8 cellular contexts compared by ENCODE assay signal in the genomic region with DNA sequence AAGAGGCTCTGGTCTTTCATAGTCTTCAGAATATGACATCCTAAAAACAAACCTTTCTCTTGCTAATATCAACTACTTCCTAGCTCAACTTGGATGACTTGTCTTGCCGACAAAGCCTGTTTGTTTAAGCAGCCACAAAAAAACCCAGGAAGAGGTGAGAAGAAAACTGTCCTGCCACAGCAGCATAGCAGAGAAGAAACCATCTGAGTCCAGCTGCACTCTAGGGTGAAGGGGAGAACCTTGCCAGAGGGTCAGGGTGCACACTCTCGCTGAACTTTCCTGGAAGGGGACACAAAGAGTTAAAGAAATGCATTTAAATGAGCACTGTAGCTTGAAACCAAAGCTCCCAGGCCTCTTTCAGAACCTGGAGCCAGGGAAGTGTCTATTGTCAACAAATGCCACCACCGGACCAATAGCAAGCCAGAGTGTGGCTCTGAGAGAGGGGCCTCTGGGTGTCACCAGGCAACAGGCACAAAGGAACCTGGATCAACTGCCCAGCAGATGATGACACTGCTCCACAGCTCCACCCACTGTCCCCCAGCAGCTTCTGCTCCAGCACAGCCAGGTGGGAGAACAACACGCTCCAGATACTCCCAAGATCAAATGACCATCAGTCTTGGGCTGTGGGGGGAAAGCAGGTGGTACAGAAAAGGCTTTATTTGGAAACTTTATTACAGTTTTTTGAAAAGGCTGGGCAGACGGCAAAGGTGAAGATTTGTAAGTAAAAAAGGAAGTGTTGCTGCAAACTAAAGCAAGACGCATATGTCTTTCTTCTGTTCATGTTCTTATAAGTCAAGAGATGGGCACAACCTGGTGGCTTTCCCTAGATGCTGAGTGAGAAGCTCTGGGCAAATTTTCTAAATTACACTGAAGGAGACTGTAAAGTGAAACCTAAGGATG.
A peak's percentile ranks its signal among the peaks of the same experiment; 100 is the strongest.
DNase-seq lines count a peak whose midpoint lies in the region; ATAC-seq, FAIRE-seq and TF ChIP-seq lines count a peak whose summit lies in the region.

No MANE protein-coding gene starts in this region.

- no peak overlapping the region for H3K27ac ChIP-seq in WERI-Rb-1
- H3K27ac ChIP-seq in pancreas: no peak overlapping the region

- intact Hi-C loops in pancreas (cut with DNase I): no loop called here

- H3K36me3 ChIP-seq in WERI-Rb-1: no peaks in the 10 kb centered on the region
- H3K36me3 ChIP-seq in pancreas: no peaks in the 10 kb centered on the region

- peaks cover 16% of the 10 kb centered on the region for H3K4me1 Mint-ChIP-seq in activated CD8-positive, alpha-beta memory T cell treated with anti-CD3 and anti-CD28 coated beads, Interleukin-2, amount 10 ng/mL, durations not matched to agents 7 days and 5 days

- no peaks in the 10 kb centered on the region for H3K9me3 ChIP-seq in WERI-Rb-1 (ENCODE audit: severe bottlenecking)
- H3K9me3 ChIP-seq in pancreas: no peaks in the 10 kb centered on the region

- H3K27ac Mint-ChIP-seq in activated CD8-positive, alpha-beta memory T cell treated with anti-CD3 and anti-CD28 coated beads, Interleukin-2, amount 10 ng/mL, durations not matched to agents 7 days and 5 days: no peak overlapping the region

- ATAC-seq in GM18909 (IDR thresholded peaks at IDR 0.05; ENCODE audit: poor library complexity, unreplicated experiment) (peak; percentile 38), pancreas (peak; percentile 64 to 99 (median 91)), HG02610 (IDR thresholded peaks at IDR 0.05; ENCODE audit: unreplicated experiment) (no peak)
- no peak for ATAC-seq in activated CD8-positive, alpha-beta memory T cell treated with anti-CD3 and anti-CD28 coated beads, Interleukin-2, amount 10 ng/mL, durations not matched to agents 7 days and 5 days

- TF ChIP-seq CTCF in WERI-Rb-1 (IDR thresholded peaks at IDR 0.05; ENCODE audit: low read depth, low read length): peak; percentile 63
- TF ChIP-seq CTCF in pancreas (IDR thresholded peaks at IDR 0.05): no peak

- 66 to 71% methylated on average over 6 of the region's 6 CpGs for WGBS in pancreas, 2 donors

- DNase-seq in NCI-H1092 treated with DMSO at 0.1 percent for 48 hours (lab: John Stamatoyannopoulos, UW): peak; percentile 96
- DNase-seq in WERI-Rb-1: peak; percentile 59
- DNase-seq in pancreas: peak in 4 of 6 donors; percentile 16 to 59 (median 26)
- DNase-seq in GM19240 (ENCODE audit: insufficient read length, low spot score): no peak
- DNase-seq in stimulated activated CD4-positive, alpha-beta T cell treated with anti-CD3 and anti-CD28 coated beads, Interleukin-4, amount 100 ng/mL, for 24 hours: no peak
- no peak for DNase-seq in activated CD8-positive, alpha-beta memory T cell treated with anti-CD3 and anti-CD28 coated beads, Interleukin-2, amount 10 ng/mL, durations not matched to agents 7 days and 5 days

- H3K9me3 Mint-ChIP-seq in activated CD8-positive, alpha-beta memory T cell treated with anti-CD3 and anti-CD28 coated beads, Interleukin-2, amount 10 ng/mL, durations not matched to agents 7 days and 5 days (ENCODE audit: low read depth): no peaks in the 10 kb centered on the region

- no peak overlapping the region for H3K4me3 Mint-ChIP-seq in activated CD8-positive, alpha-beta memory T cell treated with anti-CD3 and anti-CD28 coated beads, Interleukin-2, amount 10 ng/mL, durations not matched to agents 7 days and 5 days

- no peaks in the 10 kb centered on the region for H3K36me3 Mint-ChIP-seq in activated CD8-positive, alpha-beta memory T cell treated with anti-CD3 and anti-CD28 coated beads, Interleukin-2, amount 10 ng/mL, durations not matched to agents 7 days and 5 days

- no peak overlapping the region for H3K4me3 ChIP-seq in WERI-Rb-1 (ENCODE audit: low read depth, low read length)
- no peak overlapping the region for H3K4me3 ChIP-seq in pancreas

- no peak for FAIRE-seq in pancreas (lab: Jason Lieb, UNC)

- H3K27me3 Mint-ChIP-seq in activated CD8-positive, alpha-beta memory T cell treated with anti-CD3 and anti-CD28 coated beads, Interleukin-2, amount 10 ng/mL, durations not matched to agents 7 days and 5 days: peaks cover 26% of the 10 kb centered on the region

- peaks cover 18% of the 10 kb centered on the region for H3K27me3 ChIP-seq in WERI-Rb-1 (ENCODE audit: insufficient read depth, low read depth, severe bottlenecking)
- no peaks in the 10 kb centered on the region for H3K27me3 ChIP-seq in pancreas

- H3K4me1 ChIP-seq in pancreas: no peaks in the 10 kb centered on the region

- CTCF ChIA-PET in activated CD8-positive, alpha-beta memory T cell treated with anti-CD3 and anti-CD28 coated beads, Interleukin-2, amount 10 ng/mL, durations not matched to agents 7 days and 5 days (lab: Charles Lee): no interaction called here

Comparison
In these comparisons a context has a peak if more than half of its experiments do, and no peak if none do; other contexts are left out.
1. ATAC-seq: peak in GM18909 (single experiment) and pancreas (4 of 4); none in HG02610 (single experiment) and activated CD8-positive, alpha-beta memory T cell treated with anti-CD3 and anti-CD28 coated beads, Interleukin-2, amount 10 ng/mL, durations not matched to agents 7 days and 5 days (single experiment).
2. DNase-seq: peak in NCI-H1092 treated with DMSO at 0.1 percent for 48 hours (single experiment), WERI-Rb-1 (single experiment) and pancreas (4 of 6); none in GM19240 (single experiment), stimulated activated CD4-positive, alpha-beta T cell treated with anti-CD3 and anti-CD28 coated beads, Interleukin-4, amount 100 ng/mL, for 24 hours (single experiment) and activated CD8-positive, alpha-beta memory T cell treated with anti-CD3 and anti-CD28 coated beads, Interleukin-2, amount 10 ng/mL, durations not matched to agents 7 days and 5 days (single experiment).